In genomic region chr15:58876306-58876705, GRCh38 we compare ENCODE assay signal across 16 cellular contexts.
"Had no signal": no experiment of that assay in that cellular context is flagged by ENCODE, and none has a peak within 500 bp of the region (broad histone marks: within the 10 kb centered on the region; RNA-seq: fewer than 3 reads in every experiment).

No MANE protein-coding gene starts in this region.

- ATAC-seq: foreskin keratinocyte had no signal

- H3K4me2 ChIP-seq: neural progenitor cell had no signal

- H3K27me3 ChIP-seq: brain microvascular endothelial cell, foreskin keratinocyte, neural progenitor cell, ovary, sigmoid colon, uterus had no signal

- H3K27me3 Mint-ChIP-seq: activated naive CD4-positive, alpha-beta T cell treated with anti-CD3 and anti-CD28 coated beads, Interleukin-2, amount 10 ng/mL, durations not matched to agents 7 days and 5 days had no signal

- H3K27ac Mint-ChIP-seq: activated naive CD4-positive, alpha-beta T cell treated with anti-CD3 and anti-CD28 coated beads, Interleukin-2, amount 10 ng/mL, durations not matched to agents 7 days and 5 days; neural progenitor cell had no signal

- H3K4me1 ChIP-seq: foreskin keratinocyte, neural progenitor cell, sigmoid colon, uterus had no signal

- H3K9me3 Mint-ChIP-seq: activated naive CD4-positive, alpha-beta T cell treated with anti-CD3 and anti-CD28 coated beads, Interleukin-2, amount 10 ng/mL, durations not matched to agents 7 days and 5 days; neural progenitor cell had no signal

- DNase-seq: activated CD4-positive, alpha-beta T cell treated with anti-CD3 and anti-CD28 coated beads, Interleukin-2, amount 50 U/mL, for 48 hours; activated CD4-positive, CD25-positive, alpha-beta regulatory T cell treated with anti-CD3 and anti-CD28 coated beads, Interleukin-2, amount 50 U/mL, for 72 hours; activated naive CD4-positive, alpha-beta T cell treated with anti-CD3 and anti-CD28 coated beads, Interleukin-2, amount 10 ng/mL, durations not matched to agents 7 days and 5 days; anterior cingulate cortex; brain microvascular endothelial cell; cortex of kidney; effector CD4-positive, alpha-beta T cell; kidney glomerular epithelial cell; ovary; sigmoid colon; stimulated activated CD4-positive, alpha-beta T cell treated with anti-CD3 and anti-CD28 coated beads, Interleukin-12 subunit alpha, Interleukin-12 subunit beta, amount 100 ng/mL, for 4 hours; stimulated activated CD4-positive, alpha-beta T cell treated with anti-CD3 and anti-CD28 coated beads, Interleukin-2, amount 100 ng/mL, for 24 hours; T1000; uterus had no signal

- H3K4me3 Mint-ChIP-seq: activated naive CD4-positive, alpha-beta T cell treated with anti-CD3 and anti-CD28 coated beads, Interleukin-2, amount 10 ng/mL, durations not matched to agents 7 days and 5 days; neural progenitor cell had no signal

- H3K9me3 ChIP-seq: ovary, sigmoid colon, uterus had no signal

- H3K36me3 ChIP-seq: ovary, uterus had no signal

- H3K4me3 ChIP-seq: neural progenitor cell, ovary, sigmoid colon, uterus had no signal

- H3K9ac ChIP-seq: neural progenitor cell had no signal

- H2AFZ ChIP-seq: neural progenitor cell had no signal

- H3K27ac ChIP-seq: brain microvascular endothelial cell, foreskin keratinocyte, neural progenitor cell, ovary, sigmoid colon, uterus had no signal

- H3K4me1 Mint-ChIP-seq: activated naive CD4-positive, alpha-beta T cell treated with anti-CD3 and anti-CD28 coated beads, Interleukin-2, amount 10 ng/mL, durations not matched to agents 7 days and 5 days; neural progenitor cell had no signal
